ENCODE assay signal across 1 cellular context in the genomic region with DNA sequence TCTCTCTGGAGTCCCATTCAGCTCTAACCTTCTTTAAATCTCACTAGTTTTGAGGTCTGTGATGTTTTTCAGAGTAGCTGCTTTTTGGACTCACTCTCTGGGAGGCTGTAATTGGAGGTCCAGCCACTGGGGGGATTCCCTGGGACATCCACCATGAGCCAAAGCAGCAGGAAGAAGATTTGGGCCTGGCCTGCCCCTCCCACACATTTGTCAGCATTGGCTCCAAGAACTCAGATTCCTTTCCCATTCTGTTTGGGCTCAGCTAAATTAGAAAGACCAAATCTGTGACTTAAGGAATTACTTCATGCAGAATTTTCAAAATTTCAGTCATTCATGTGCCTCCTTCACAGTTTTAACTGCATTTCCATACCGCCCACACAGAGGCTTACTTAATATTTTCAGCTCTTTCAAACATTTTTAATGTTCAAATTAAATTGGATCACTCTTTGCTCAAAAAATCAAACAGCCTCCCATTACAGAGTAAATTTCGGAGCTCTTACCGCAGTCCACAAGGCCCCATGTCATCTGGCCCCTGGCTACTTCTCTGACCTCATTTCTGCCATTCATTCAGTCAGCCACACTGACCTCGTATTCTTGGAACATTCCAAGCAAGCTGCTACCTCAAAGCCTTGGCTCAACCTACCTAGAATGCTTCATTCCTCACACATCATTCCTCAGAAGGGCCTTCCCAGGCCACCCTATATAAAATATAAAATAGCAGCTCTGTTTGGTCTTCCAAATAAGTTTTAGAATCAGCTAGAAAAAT.
TF ChIP-seq lines count a peak whose summit lies in the region.

No MANE protein-coding gene starts in this region.

TF ChIP-seq in GM23338, 12 proteins besides CTCF, POLR2A, EP300 and RAD21 (continued from another document):
- TF ChIP-seq, protein P1, sequence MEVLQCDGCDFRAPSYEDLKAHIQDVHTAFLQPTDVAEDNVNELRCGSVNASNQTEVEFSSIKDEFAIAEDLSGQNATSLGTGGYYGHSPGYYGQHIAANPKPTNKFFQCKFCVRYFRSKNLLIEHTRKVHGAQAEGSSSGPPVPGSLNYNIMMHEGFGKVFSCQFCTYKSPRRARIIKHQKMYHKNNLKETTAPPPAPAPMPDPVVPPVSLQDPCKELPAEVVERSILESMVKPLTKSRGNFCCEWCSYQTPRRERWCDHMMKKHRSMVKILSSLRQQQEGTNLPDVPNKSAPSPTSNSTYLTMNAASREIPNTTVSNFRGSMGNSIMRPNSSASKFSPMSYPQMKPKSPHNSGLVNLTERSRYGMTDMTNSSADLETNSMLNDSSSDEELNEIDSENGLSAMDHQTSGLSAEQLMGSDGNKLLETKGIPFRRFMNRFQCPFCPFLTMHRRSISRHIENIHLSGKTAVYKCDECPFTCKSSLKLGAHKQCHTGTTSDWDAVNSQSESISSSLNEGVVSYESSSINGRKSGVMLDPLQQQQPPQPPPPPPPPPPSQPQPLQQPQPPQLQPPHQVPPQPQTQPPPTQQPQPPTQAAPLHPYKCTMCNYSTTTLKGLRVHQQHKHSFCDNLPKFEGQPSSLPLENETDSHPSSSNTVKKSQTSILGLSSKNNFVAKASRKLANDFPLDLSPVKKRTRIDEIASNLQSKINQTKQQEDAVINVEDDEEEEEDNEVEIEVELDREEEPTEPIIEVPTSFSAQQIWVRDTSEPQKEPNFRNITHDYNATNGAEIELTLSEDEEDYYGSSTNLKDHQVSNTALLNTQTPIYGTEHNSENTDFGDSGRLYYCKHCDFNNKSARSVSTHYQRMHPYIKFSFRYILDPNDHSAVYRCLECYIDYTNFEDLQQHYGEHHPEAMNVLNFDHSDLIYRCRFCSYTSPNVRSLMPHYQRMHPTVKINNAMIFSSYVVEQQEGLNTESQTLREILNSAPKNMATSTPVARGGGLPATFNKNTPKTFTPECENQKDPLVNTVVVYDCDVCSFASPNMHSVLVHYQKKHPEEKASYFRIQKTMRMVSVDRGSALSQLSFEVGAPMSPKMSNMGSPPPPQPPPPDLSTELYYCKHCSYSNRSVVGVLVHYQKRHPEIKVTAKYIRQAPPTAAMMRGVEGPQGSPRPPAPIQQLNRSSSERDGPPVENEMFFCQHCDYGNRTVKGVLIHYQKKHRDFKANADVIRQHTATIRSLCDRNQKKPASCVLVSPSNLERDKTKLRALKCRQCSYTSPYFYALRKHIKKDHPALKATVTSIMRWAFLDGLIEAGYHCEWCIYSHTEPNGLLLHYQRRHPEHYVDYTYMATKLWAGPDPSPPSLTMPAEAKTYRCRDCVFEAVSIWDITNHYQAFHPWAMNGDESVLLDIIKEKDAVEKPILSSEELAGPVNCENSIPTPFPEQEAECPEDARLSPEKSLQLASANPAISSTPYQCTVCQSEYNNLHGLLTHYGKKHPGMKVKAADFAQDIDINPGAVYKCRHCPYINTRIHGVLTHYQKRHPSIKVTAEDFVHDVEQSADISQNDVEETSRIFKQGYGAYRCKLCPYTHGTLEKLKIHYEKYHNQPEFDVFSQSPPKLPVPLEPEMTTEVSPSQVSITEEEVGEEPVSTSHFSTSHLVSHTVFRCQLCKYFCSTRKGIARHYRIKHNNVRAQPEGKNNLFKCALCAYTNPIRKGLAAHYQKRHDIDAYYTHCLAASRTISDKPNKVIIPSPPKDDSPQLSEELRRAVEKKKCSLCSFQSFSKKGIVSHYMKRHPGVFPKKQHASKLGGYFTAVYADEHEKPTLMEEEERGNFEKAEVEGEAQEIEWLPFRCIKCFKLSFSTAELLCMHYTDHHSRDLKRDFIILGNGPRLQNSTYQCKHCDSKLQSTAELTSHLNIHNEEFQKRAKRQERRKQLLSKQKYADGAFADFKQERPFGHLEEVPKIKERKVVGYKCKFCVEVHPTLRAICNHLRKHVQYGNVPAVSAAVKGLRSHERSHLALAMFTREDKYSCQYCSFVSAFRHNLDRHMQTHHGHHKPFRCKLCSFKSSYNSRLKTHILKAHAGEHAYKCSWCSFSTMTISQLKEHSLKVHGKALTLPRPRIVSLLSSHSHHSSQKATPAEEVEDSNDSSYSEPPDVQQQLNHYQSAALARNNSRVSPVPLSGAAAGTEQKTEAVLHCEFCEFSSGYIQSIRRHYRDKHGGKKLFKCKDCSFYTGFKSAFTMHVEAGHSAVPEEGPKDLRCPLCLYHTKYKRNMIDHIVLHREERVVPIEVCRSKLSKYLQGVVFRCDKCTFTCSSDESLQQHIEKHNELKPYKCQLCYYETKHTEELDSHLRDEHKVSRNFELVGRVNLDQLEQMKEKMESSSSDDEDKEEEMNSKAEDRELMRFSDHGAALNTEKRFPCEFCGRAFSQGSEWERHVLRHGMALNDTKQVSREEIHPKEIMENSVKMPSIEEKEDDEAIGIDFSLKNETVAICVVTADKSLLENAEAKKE (CRISPR knock-in tag; IDR thresholded peaks at IDR 0.05) = no peak
- TF ChIP-seq ZNF114 (CRISPR knock-in tag; IDR thresholded peaks at IDR 0.05) = no peak
- TF ChIP-seq, protein P2, sequence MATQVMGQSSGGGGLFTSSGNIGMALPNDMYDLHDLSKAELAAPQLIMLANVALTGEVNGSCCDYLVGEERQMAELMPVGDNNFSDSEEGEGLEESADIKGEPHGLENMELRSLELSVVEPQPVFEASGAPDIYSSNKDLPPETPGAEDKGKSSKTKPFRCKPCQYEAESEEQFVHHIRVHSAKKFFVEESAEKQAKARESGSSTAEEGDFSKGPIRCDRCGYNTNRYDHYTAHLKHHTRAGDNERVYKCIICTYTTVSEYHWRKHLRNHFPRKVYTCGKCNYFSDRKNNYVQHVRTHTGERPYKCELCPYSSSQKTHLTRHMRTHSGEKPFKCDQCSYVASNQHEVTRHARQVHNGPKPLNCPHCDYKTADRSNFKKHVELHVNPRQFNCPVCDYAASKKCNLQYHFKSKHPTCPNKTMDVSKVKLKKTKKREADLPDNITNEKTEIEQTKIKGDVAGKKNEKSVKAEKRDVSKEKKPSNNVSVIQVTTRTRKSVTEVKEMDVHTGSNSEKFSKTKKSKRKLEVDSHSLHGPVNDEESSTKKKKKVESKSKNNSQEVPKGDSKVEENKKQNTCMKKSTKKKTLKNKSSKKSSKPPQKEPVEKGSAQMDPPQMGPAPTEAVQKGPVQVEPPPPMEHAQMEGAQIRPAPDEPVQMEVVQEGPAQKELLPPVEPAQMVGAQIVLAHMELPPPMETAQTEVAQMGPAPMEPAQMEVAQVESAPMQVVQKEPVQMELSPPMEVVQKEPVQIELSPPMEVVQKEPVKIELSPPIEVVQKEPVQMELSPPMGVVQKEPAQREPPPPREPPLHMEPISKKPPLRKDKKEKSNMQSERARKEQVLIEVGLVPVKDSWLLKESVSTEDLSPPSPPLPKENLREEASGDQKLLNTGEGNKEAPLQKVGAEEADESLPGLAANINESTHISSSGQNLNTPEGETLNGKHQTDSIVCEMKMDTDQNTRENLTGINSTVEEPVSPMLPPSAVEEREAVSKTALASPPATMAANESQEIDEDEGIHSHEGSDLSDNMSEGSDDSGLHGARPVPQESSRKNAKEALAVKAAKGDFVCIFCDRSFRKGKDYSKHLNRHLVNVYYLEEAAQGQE (IDR thresholded peaks at IDR 0.05; ENCODE audit: unreplicated experiment) = no peak
- no peak for TF ChIP-seq POLR2AphosphoS5 (IDR thresholded peaks at IDR 0.05; ENCODE audit: low read depth)
- no peak for TF ChIP-seq ZNF331 (CRISPR knock-in tag; IDR thresholded peaks at IDR 0.05; ENCODE audit: low read depth)
- no peak for TF ChIP-seq JUNB (IDR thresholded peaks at IDR 0.05; ENCODE audit: unreplicated experiment)
- TF ChIP-seq EZH2 (IDR thresholded peaks at IDR 0.05; ENCODE audit: low read depth, unreplicated experiment) = no peak
- TF ChIP-seq CREB1 (CRISPR knock-in tag; IDR thresholded peaks at IDR 0.05; ENCODE audit: low read depth) = no peak
- TF ChIP-seq NANOG (IDR thresholded peaks at IDR 0.05; ENCODE audit: borderline replicate concordance) = no peak
